ENCODE assay signal across 8 cellular contexts in the genomic region with DNA sequence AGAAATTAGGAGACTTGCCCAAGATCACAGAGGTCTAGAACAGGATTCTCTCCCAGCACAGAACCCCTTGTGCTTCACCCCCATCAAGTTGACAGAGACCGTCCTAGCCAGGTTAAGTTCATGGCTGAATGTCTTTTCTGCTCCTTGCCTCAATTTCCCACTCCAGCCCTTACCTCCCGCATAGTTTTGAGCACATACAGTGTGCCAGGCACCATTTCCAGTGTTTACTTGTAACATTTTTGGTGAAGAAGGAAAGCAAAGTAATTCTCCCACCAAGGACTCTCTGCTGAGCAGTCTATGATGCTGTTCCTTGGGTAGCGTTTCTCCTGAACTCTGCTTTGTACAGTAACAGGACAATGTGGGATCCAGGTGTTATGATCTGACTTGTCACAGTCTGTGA. TPM values are rescaled to one million over a fixed set of nuclear protein-coding genes. Genes with fewer than 3 reads are reported as not detected.
DNase-seq lines count a peak whose midpoint lies in the region; ATAC-seq, FAIRE-seq and TF ChIP-seq lines count a peak whose summit lies in the region.

No MANE protein-coding gene starts in this region.

- H3K27ac ChIP-seq in heart right ventricle (peak overlapping the region in 7 of 10 donors; percentile 77 to 93 (median 85)), mucosa of rectum (ENCODE audit: low read depth in 2 of 2, low read length in 2 of 2) (no peak overlapping the region), urinary bladder (ENCODE audit: low read depth) (peak overlapping the region; percentile 33)

- intact Hi-C loops in heart right ventricle (cut with DNase I) (no loop called here), cardiac septum (cut with DNase I) (no loop called here), posterior vena cava (cut with DNase I) (no loop called here)

- H3K9ac ChIP-seq in mucosa of rectum (ENCODE audit: low read depth in 1 of 2, low read length in 2 of 2): peak overlapping the region; percentile 71 to 86

- FAIRE-seq in bronchial epithelial cell (lab: Jason Lieb, UNC) (no peak), urothelium cell line (lab: Jason Lieb, UNC) (no peak)

- no peak for DNase-seq in heart right ventricle
- no peak for DNase-seq in cardiac septum (ENCODE audit: low spot score)
- no peak for DNase-seq in bronchial epithelial cell (ENCODE audit: low read depth)
- DNase-seq in posterior vena cava (ENCODE audit: low spot score): no peak
- no peak for DNase-seq in urothelium cell line (ENCODE audit: low spot score)
- DNase-seq in NOMO-1 (lab: John Stamatoyannopoulos, UW; ENCODE audit: unreplicated experiment in 2 of 2): no peak

- peaks cover 0 to 26% (median 21%) of the 10 kb centered on the region in 9 donors for H3K4me1 ChIP-seq in heart right ventricle
- H3K4me1 ChIP-seq in mucosa of rectum (ENCODE audit: control insufficient read depth in 2 of 2, insufficient read depth in 2 of 2, low read length in 2 of 2): peaks cover 9 to 15% of the 10 kb centered on the region in 2 donors
- H3K4me1 ChIP-seq in urinary bladder (ENCODE audit: insufficient read depth): peaks cover 2% of the 10 kb centered on the region

- TF ChIP-seq CTCF in heart right ventricle (IDR thresholded peaks at IDR 0.05) (no peak), bronchial epithelial cell (IDR thresholded peaks at IDR 0.05; ENCODE audit: insufficient read depth, low read length, severe bottlenecking) (no peak)

- H3K27me3 ChIP-seq in heart right ventricle (no peaks in the 10 kb centered on the region), bronchial epithelial cell (ENCODE audit: control insufficient read depth, insufficient read depth, low read length) (no peaks in the 10 kb centered on the region), mucosa of rectum (ENCODE audit: control insufficient read depth in 2 of 2, insufficient read depth in 2 of 2, low read length in 2 of 2) (no peaks in the 10 kb centered on the region)

- H3K36me3 ChIP-seq in heart right ventricle (peaks cover 0 to 33% (median 30%) of the 10 kb centered on the region in 9 donors), bronchial epithelial cell (ENCODE audit: control insufficient read depth, insufficient read depth, low read length) (peaks cover 16% of the 10 kb centered on the region), mucosa of rectum (ENCODE audit: control insufficient read depth in 2 of 2, insufficient read depth in 2 of 2, low read length in 2 of 2) (peaks cover 25 to 26% of the 10 kb centered on the region in 2 donors), urinary bladder (ENCODE audit: insufficient read depth) (peaks cover 2% of the 10 kb centered on the region)

- H3K4me3 ChIP-seq in heart right ventricle (peak overlapping the region in 9 of 10 donors; percentile 69 to 91 (median 74)), bronchial epithelial cell (ENCODE audit: low read depth, low read length) (peak overlapping the region; percentile 68), mucosa of rectum (ENCODE audit: low read length in 2 of 2) (peak overlapping the region; percentile 76 to 80), urinary bladder (ENCODE audit: low read depth, low read length) (no peak overlapping the region)

- ATAC-seq in heart right ventricle: no peak

- 87 to 90% methylated on average over 3 of the region's 3 CpGs for WGBS in heart right ventricle, 2 donors
- 87% methylated on average over 3 of the region's 3 CpGs for WGBS in urinary bladder

- H3K9me3 ChIP-seq in heart right ventricle (no peaks in the 10 kb centered on the region), mucosa of rectum (ENCODE audit: control insufficient read depth in 2 of 2, low read length in 2 of 2) (no peaks in the 10 kb centered on the region)

RNA-seq across cellular contexts. Expression of a gene that starts 1.2 kb away (rescaled TPM):
- 10 to 100 TPM; 14.9 to 35.7 (median 22.7) TPM for total RNA-seq in heart right ventricle
- polyA plus RNA-seq in heart right ventricle: 10 to 100 TPM; 13.7 to 15.1 TPM
- total RNA-seq in cardiac septum: 18.6 TPM
- total RNA-seq in bronchial epithelial cell: 5.3 and 8.2 TPM in 2 replicates
- total RNA-seq in urinary bladder: 13.1 TPM
- 30.5 TPM for polyA plus RNA-seq in urinary bladder
- total RNA-seq in posterior vena cava: 10 to 100 TPM; 31.2 to 36.7 TPM

RNA-seq across cellular contexts. Expression of a gene that starts 10.3 kb away (rescaled TPM):
- total RNA-seq in heart right ventricle (100 to 1,000 TPM; 115 to 182 (median 136) TPM), cardiac septum (134 TPM), bronchial epithelial cell (193 and 236 TPM in 2 replicates), urinary bladder (214 TPM), posterior vena cava (100 to 1,000 TPM; 160 to 182 TPM)
- polyA plus RNA-seq in heart right ventricle (100 to 1,000 TPM in 1 of 2 donors, 10 to 100 TPM in 1; 82.4 to 420 TPM), urinary bladder (222 TPM)

RNA-seq across cellular contexts. Expression of a gene that starts 44.8 kb away (rescaled TPM):
- not detected for total RNA-seq in heart right ventricle
- not detected for polyA plus RNA-seq in heart right ventricle
- not detected for total RNA-seq in cardiac septum
- total RNA-seq in bronchial epithelial cell: not detected in 2 replicates
- not detected for total RNA-seq in urinary bladder
- polyA plus RNA-seq in urinary bladder: not detected
- total RNA-seq in posterior vena cava: not detected

Comparison
In these comparisons a context has a peak if more than half of its experiments do, and no peak if none do; other contexts are left out.
1. H3K27ac ChIP-seq: peak in heart right ventricle (7 of 10) and urinary bladder (single experiment); none in mucosa of rectum (0 of 2).